Comparison of ENCODE assay signal across 1 cellular context in the genomic region with DNA sequence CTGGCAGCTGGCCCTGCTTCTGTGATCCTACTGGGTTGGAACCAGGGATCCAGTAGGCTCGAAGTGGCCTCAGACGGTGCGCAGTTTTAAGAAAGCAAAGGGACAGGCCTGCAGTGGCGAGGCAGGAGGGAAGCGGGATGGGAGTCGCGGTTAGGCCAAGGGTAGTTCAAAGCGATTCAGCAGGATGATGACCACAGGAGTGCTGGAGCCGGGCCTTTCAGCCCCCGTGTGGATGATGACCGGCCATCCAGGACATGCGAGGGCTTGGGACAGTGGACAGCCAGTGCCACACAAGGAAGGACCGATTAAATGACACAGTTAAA.
TF ChIP-seq lines count a peak whose summit lies in the region.

No MANE protein-coding gene starts in this region.

TF ChIP-seq in GM12878, 131 proteins besides CTCF, POLR2A, EP300 and RAD21 (continued from another document):
- no peak for TF ChIP-seq MEF2B (IDR thresholded peaks at IDR 0.05; ENCODE audit: partially characterized antibody, poor library complexity, severe bottlenecking)
- no peak for TF ChIP-seq SUPT20H (IDR thresholded peaks at IDR 0.05; ENCODE audit: borderline replicate concordance, control insufficient read depth, low read depth, low read length)
- TF ChIP-seq SPI1 (IDR thresholded peaks at IDR 0.05; ENCODE audit: borderline replicate concordance, insufficient read depth, low read depth, low read length): 0 out of 2 replicates have a peak, but pooled peaks have one; percentile 12
- no peak; the same call in 1 of the 2 replicates for TF ChIP-seq SMC3 (IDR thresholded peaks at IDR 0.05; ENCODE audit: borderline replicate concordance, low read length)
- peak in 1 of 2 experiments; percentile 42; a peak in 2 of 4 replicates for TF ChIP-seq IKZF2 (IDR thresholded peaks at IDR 0.05)
- no peak for TF ChIP-seq ZBED1 (IDR thresholded peaks at IDR 0.05; ENCODE audit: borderline replicate concordance)
- TF ChIP-seq EED (IDR thresholded peaks at IDR 0.05; ENCODE audit: low read depth): peak; percentile 57
- TF ChIP-seq MLLT1 (IDR thresholded peaks at IDR 0.05): peak; percentile 41; the same call in 1 of the 2 replicates
- peak; percentile 82 for TF ChIP-seq HDGF (IDR thresholded peaks at IDR 0.05)
- no peak for TF ChIP-seq EGR1 (IDR thresholded peaks at IDR 0.05; ENCODE audit: borderline replicate concordance in 1 of 2, low read depth in 2 of 2, low read length in 2 of 2)
- no peak for TF ChIP-seq CHD1 (IDR thresholded peaks at IDR 0.05; ENCODE audit: low read depth, low read length)
- TF ChIP-seq, protein P1, sequence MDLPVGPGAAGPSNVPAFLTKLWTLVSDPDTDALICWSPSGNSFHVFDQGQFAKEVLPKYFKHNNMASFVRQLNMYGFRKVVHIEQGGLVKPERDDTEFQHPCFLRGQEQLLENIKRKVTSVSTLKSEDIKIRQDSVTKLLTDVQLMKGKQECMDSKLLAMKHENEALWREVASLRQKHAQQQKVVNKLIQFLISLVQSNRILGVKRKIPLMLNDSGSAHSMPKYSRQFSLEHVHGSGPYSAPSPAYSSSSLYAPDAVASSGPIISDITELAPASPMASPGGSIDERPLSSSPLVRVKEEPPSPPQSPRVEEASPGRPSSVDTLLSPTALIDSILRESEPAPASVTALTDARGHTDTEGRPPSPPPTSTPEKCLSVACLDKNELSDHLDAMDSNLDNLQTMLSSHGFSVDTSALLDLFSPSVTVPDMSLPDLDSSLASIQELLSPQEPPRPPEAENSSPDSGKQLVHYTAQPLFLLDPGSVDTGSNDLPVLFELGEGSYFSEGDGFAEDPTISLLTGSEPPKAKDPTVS (IDR thresholded peaks at IDR 0.05; ENCODE audit: low read depth, low read length): no peak
- TF ChIP-seq PKNOX1 (IDR thresholded peaks at IDR 0.05): no peak
TF ChIP-seq in GM12878: peak in this region for 6.
